In genomic region chr7:134420509-134421125, GRCh38 we compare ENCODE assay signal across 8 cellular contexts. TPM values are rescaled to one million over a fixed set of nuclear protein-coding genes. Genes with fewer than 3 reads are reported as not detected.
DNase-seq lines count a peak whose midpoint lies in the region; ATAC-seq and TF ChIP-seq lines count a peak whose summit lies in the region.

No MANE protein-coding gene starts in this region.

- TF ChIP-seq POLR2A in esophagus muscularis mucosa (IDR thresholded peaks at IDR 0.05; ENCODE audit: low read depth): no peak

- H3K9me3 ChIP-seq in esophagus muscularis mucosa: no peaks in the 10 kb centered on the region

- H3K36me3 ChIP-seq in esophagus muscularis mucosa: no peaks in the 10 kb centered on the region

- H3K27ac Mint-ChIP-seq in nephron: no peak overlapping the region

- H3K27me3 Mint-ChIP-seq in nephron (ENCODE audit: low read depth): peaks cover 14% of the 10 kb centered on the region

- H3K27ac ChIP-seq in esophagus muscularis mucosa (replicated peaks in 1 of 4): no peak overlapping the region

- H3K9me3 Mint-ChIP-seq in nephron: peaks cover 2% of the 10 kb centered on the region

- peak; percentile 35 to 47 (median 40) for TF ChIP-seq CTCF in esophagus muscularis mucosa (IDR thresholded peaks at IDR 0.05)
- TF ChIP-seq CTCF in nephron (IDR thresholded peaks at IDR 0.05; ENCODE audit: unreplicated experiment in 3 of 3): peak; percentile 50 to 69 (median 56)

- H3K4me3 ChIP-seq in esophagus muscularis mucosa: no peak overlapping the region

- intact Hi-C loops in esophagus muscularis mucosa (cut with DNase I): no loop called here

- DNase-seq in C1 segment of cervical spinal cord (lab: John Stamatoyannopoulos, UW) (peak in 8 of 14 donors; percentile 8 to 36 (median 25)), HPDE6-E6E7 (ENCODE audit: extremely low spot score) (peak; percentile 71), OCI-M2 (lab: John Stamatoyannopoulos, UW; ENCODE audit: unreplicated experiment) (peak; percentile 64), esophagus muscularis mucosa (ENCODE audit: extremely low spot score) (no peak), SHP77 treated with DMSO at 0.1 percent for 48 hours (lab: John Stamatoyannopoulos, UW) (no peak)
- DNase-seq in stimulated activated CD4-positive, alpha-beta T cell treated with anti-CD3 and anti-CD28 coated beads, Interleukin-1b, Interleukin-23, amount 100 ng/mL, for 48 hours: no peak

- H3K4me3 Mint-ChIP-seq in nephron: no peak overlapping the region

- H3K4me1 Mint-ChIP-seq in nephron: peaks cover 13% of the 10 kb centered on the region

- WGBS in esophagus muscularis mucosa: 44% methylated on average over 5 of the region's 5 CpGs

- no peaks in the 10 kb centered on the region for H3K36me3 Mint-ChIP-seq in nephron (ENCODE audit: low read depth)

- TF ChIP-seq EP300 in esophagus muscularis mucosa (IDR thresholded peaks at IDR 0.05): no peak

- no peak for ATAC-seq in GM21360 (IDR thresholded peaks at IDR 0.05; ENCODE audit: unreplicated experiment)

- H3K27me3 ChIP-seq in esophagus muscularis mucosa: peaks cover 0 to 7% (median 0%) of the 10 kb centered on the region in 4 donors

- H3K4me1 ChIP-seq in esophagus muscularis mucosa: peaks cover 0 to 3% (median 0%) of the 10 kb centered on the region in 4 donors

RNA-seq across cellular contexts. Expression of gene AKR1B1, which starts 38.3 kb away (rescaled TPM):
- total RNA-seq in esophagus muscularis mucosa: 10 to 100 TPM; 44.6 to 55.2 (median 52.5) TPM

Comparison
In these comparisons a context has a peak if more than half of its experiments do, and no peak if none do; other contexts are left out.
1. DNase-seq: peak in C1 segment of cervical spinal cord (8 of 14), HPDE6-E6E7 (single experiment) and OCI-M2 (single experiment); none in esophagus muscularis mucosa (single experiment), SHP77 treated with DMSO at 0.1 percent for 48 hours (single experiment) and stimulated activated CD4-positive, alpha-beta T cell treated with anti-CD3 and anti-CD28 coated beads, Interleukin-1b, Interleukin-23, amount 100 ng/mL, for 48 hours (single experiment).